36 cellular contexts compared by ENCODE assay signal in genomic region chr3:66150977-66151376, GRCh38.
DNase-seq lines count a peak whose midpoint lies in the region; ATAC-seq, FAIRE-seq and TF ChIP-seq lines count a peak whose summit lies in the region.
"Had no signal": no experiment of that assay in that cellular context is flagged by ENCODE, and none has a peak within 500 bp of the region (broad histone marks: within the 10 kb centered on the region; RNA-seq: fewer than 3 reads in every experiment).

No MANE protein-coding gene starts in this region.

- H3K9me2 ChIP-seq in GM23338 (ENCODE audit: insufficient read depth) = no peaks in the 10 kb centered on the region

- BruUV-seq in Calu3 (replicated peaks; lab: Mats Ljungman, UMichigan) = no TSS peak

- no peak overlapping the region for H3K4me2 ChIP-seq in GM23338
- H3K4me2 ChIP-seq: A549; BLaER1; BLaER1 treated with 17β-estradiol and CSF1 and Interleukin-3, amounts not matched to agents 10 nM and 100 nM had no signal

- H3K4me3 ChIP-seq in GM23338 (no peak overlapping the region), HEK293 (ENCODE audit: low read depth, low read length) (no peak overlapping the region)
- H3K4me3 ChIP-seq: A549; BLaER1; BLaER1 treated with 17β-estradiol and CSF1 and Interleukin-3, amounts not matched to agents 10 nM and 100 nM had no signal

- intact Hi-C loops in Calu3 (cut with micrococcal nuclease; ENCODE audit: unreplicated experiment) = no loop called here

- ATAC-seq in GM23338 = no peak
- no peak for ATAC-seq in HG03565 (IDR thresholded peaks at IDR 0.05; ENCODE audit: unreplicated experiment)
- ATAC-seq: A549; CD8-positive, alpha-beta T cell had no signal

- H3K9me3 ChIP-seq in HEK293 (ENCODE audit: control insufficient read depth, insufficient read depth, low read depth, low read length) = no peaks in the 10 kb centered on the region
- H3K9me3 ChIP-seq: A549; BE2C; BLaER1; BLaER1 treated with 17β-estradiol and CSF1 and Interleukin-3, amounts not matched to agents 10 nM and 100 nM; Caco-2 had no signal

- no peaks in the 10 kb centered on the region for H3K79me2 ChIP-seq in GM23338 (replicated peaks; ENCODE audit: insufficient read depth)

- H3K27ac Mint-ChIP-seq in GM23338 = no peak overlapping the region
- H3K27ac Mint-ChIP-seq in Calu3 (ENCODE audit: unreplicated experiment) = no peak overlapping the region
- H3K27ac Mint-ChIP-seq: B cell; CD4-positive, alpha-beta memory T cell; CD4-positive, alpha-beta T cell; CD4-positive, CD25-positive, alpha-beta regulatory T cell; CD8-positive, alpha-beta memory T cell; CD8-positive, alpha-beta T cell had no signal

- no peak for DNase-seq in GM12892 (ENCODE audit: insufficient read length)
- DNase-seq in GM23338 (ENCODE audit: low spot score) = no peak
- no peak for DNase-seq in urothelium cell line (ENCODE audit: low spot score)
- DNase-seq in SIG-M5 treated with dmso at 0.1 percent for 504 hours (lab: John Stamatoyannopoulos, UW; ENCODE audit: unreplicated experiment) = no peak
- no peak for DNase-seq in Calu3
- no peak for DNase-seq in NK-92 treated with Interleukin-12 subunit alpha and Interleukin-12 subunit beta, amount 100 ng/mL, for 24 hours (lab: John Stamatoyannopoulos, UW)
- DNase-seq: 8988T; ACHN; AML-193; BE2C; C1 segment of cervical spinal cord; Caco-2; CD4-positive, alpha-beta memory T cell; CD4-positive, alpha-beta T cell; CD4-positive, CD25-positive, alpha-beta regulatory T cell; CD8-positive, alpha-beta memory T cell; CD8-positive, alpha-beta T cell; COR-L47; DMS 273 treated with DMSO at 0.1 percent for 48 hours; DMS153; DMS53; DMS79; DMS79 treated with DMSO at 0.1 percent for 48 hours; DND-41; EL had no signal

- no peaks in the 10 kb centered on the region for H3K27me3 ChIP-seq in GM23338 (ENCODE audit: insufficient read depth)
- H3K27me3 ChIP-seq: BE2C; BLaER1; BLaER1 treated with 17β-estradiol and CSF1 and Interleukin-3, amounts not matched to agents 10 nM and 100 nM had no signal

- TF ChIP-seq POLR2A in GM12892 (IDR thresholded peaks at IDR 0.05; ENCODE audit: low read depth, low read length) = no peak

- TF ChIP-seq CTCF in GM23338 (conservative IDR thresholded peaks at IDR 0.05; ENCODE audit: low read depth in 2 of 2) (no peak), HEK293 (tag by site-specific recombination; IDR thresholded peaks at IDR 0.05) (no peak), Calu3 (IDR thresholded peaks at IDR 0.05; ENCODE audit: unreplicated experiment) (no peak)

- H3F3A ChIP-seq in GM23338 (replicated peaks; ENCODE audit: low read depth) = no peaks in the 10 kb centered on the region

- H3K4me3 Mint-ChIP-seq in GM23338 = no peak overlapping the region
- H3K4me3 Mint-ChIP-seq in Calu3 (ENCODE audit: low read depth, unreplicated experiment) = no peak overlapping the region
- H3K4me3 Mint-ChIP-seq: B cell; CD14-positive monocyte; CD4-positive, alpha-beta memory T cell; CD4-positive, alpha-beta T cell; CD4-positive, CD25-positive, alpha-beta regulatory T cell; CD8-positive, alpha-beta memory T cell; CD8-positive, alpha-beta T cell had no signal

- peaks cover 3% of the 10 kb centered on the region for H3K27me3 Mint-ChIP-seq in GM23338 (ENCODE audit: insufficient read depth, low read depth, poor library complexity)
- no peaks in the 10 kb centered on the region for H3K27me3 Mint-ChIP-seq in Calu3 (ENCODE audit: unreplicated experiment)

- H3K4me1 ChIP-seq in GM23338 (ENCODE audit: insufficient read depth) (peaks cover 8% of the 10 kb centered on the region), HEK293 (ENCODE audit: control insufficient read depth, insufficient read depth, low read length) (no peaks in the 10 kb centered on the region)
- H3K4me1 ChIP-seq: A549; BE2C; BLaER1; BLaER1 treated with 17β-estradiol and CSF1 and Interleukin-3, amounts not matched to agents 10 nM and 100 nM had no signal

- FAIRE-seq in GM12892 (lab: Jason Lieb, UNC) = peak; percentile 24
- peak; percentile 40 for FAIRE-seq in urothelium cell line (lab: Jason Lieb, UNC)
- FAIRE-seq: A204.1, A549, D721Med had no signal

- H3K9me3 Mint-ChIP-seq in GM23338 = no peaks in the 10 kb centered on the region
- H3K9me3 Mint-ChIP-seq in Calu3 (ENCODE audit: low read depth, unreplicated experiment) = no peaks in the 10 kb centered on the region
- H3K9me3 Mint-ChIP-seq: CD4-positive, alpha-beta T cell; CD8-positive, alpha-beta T cell had no signal

- POLR2A ChIA-PET in HEK293 (lab: Yijun Ruan, JAX) = no interaction called here

- no peaks in the 10 kb centered on the region for H3K36me3 ChIP-seq in GM23338 (ENCODE audit: insufficient read depth)
- no peaks in the 10 kb centered on the region for H3K36me3 ChIP-seq in HEK293 (ENCODE audit: control insufficient read depth in 2 of 2, insufficient read depth in 1 of 2, low read length in 2 of 2)
- H3K36me3 ChIP-seq: BE2C; BLaER1; BLaER1 treated with 17β-estradiol and CSF1 and Interleukin-3, amounts not matched to agents 10 nM and 100 nM had no signal

- H3K4me1 Mint-ChIP-seq in GM23338 (peaks cover 8% of the 10 kb centered on the region), Calu3 (ENCODE audit: low read depth, unreplicated experiment) (no peaks in the 10 kb centered on the region)
- H3K4me1 Mint-ChIP-seq: B cell; CD14-positive monocyte; CD4-positive, alpha-beta memory T cell; CD4-positive, CD25-positive, alpha-beta regulatory T cell; CD8-positive, alpha-beta memory T cell had no signal

- CTCF ChIA-PET in HEK293 (lab: Yijun Ruan, JAX) (interaction anchor here (0.5 kb wide), 1 partner anchor 46 kb away, joined by 3 read pairs; no protein-coding TSS in a partner anchor), Calu3 (lab: Charles Lee) (no interaction called here)

- no peaks in the 10 kb centered on the region for H3K36me3 Mint-ChIP-seq in GM23338 (ENCODE audit: low read depth)
- H3K36me3 Mint-ChIP-seq in Calu3 (ENCODE audit: insufficient read depth, unreplicated experiment) = no peaks in the 10 kb centered on the region
- H3K36me3 Mint-ChIP-seq: CD14-positive monocyte; CD4-positive, alpha-beta memory T cell; CD4-positive, CD25-positive, alpha-beta regulatory T cell; CD8-positive, alpha-beta memory T cell; CD8-positive, alpha-beta T cell had no signal

- H2AFZ ChIP-seq in GM23338 = 0 out of 2 replicates have a peak overlapping the region, but pooled peaks have one; percentile 5

- H4K20me1 ChIP-seq in GM23338 (replicated peaks; ENCODE audit: insufficient read depth) = no peaks in the 10 kb centered on the region
- H4K20me1 ChIP-seq: BLaER1; BLaER1 treated with 17β-estradiol and CSF1 and Interleukin-3, amounts not matched to agents 10 nM and 100 nM had no signal

- no peak overlapping the region for H3K27ac ChIP-seq in GM23338 (ENCODE audit: low read depth)
- no peak overlapping the region for H3K27ac ChIP-seq in HEK293 (ENCODE audit: extremely low read depth, low read depth, low read length)
- H3K27ac ChIP-seq: 22Rv1; A549; BLaER1; BLaER1 treated with 17β-estradiol and CSF1 and Interleukin-3, amounts not matched to agents 10 nM and 100 nM; C4-2B had no signal

TF ChIP-seq in GM23338, 12 proteins besides CTCF, POLR2A, EP300 and RAD21 (continues in another document):
- TF ChIP-seq ZNF114 (CRISPR knock-in tag; IDR thresholded peaks at IDR 0.05) = no peak
- no peak for TF ChIP-seq ETS1 (IDR thresholded peaks at IDR 0.05)
- no peak for TF ChIP-seq NANOG (IDR thresholded peaks at IDR 0.05; ENCODE audit: borderline replicate concordance)

TF ChIP-seq in HEK293, 187 proteins besides CTCF, POLR2A, EP300 and RAD21:
- TF ChIP-seq ZNF341 (tag by site-specific recombination; IDR thresholded peaks at IDR 0.05; ENCODE audit: low read depth) (no peak), ZNF660 (tag by site-specific recombination; IDR thresholded peaks at IDR 0.05) (no peak), MZF1 (tag by site-specific recombination; IDR thresholded peaks at IDR 0.05; ENCODE audit: borderline replicate concordance) (no peak), ZBTB17 (tag by site-specific recombination; IDR thresholded peaks at IDR 0.05) (peak; percentile 26; the same call in 1 of the 2 replicates)
